Comparison of ENCODE assay signal across 22 cellular contexts in the genomic region with DNA sequence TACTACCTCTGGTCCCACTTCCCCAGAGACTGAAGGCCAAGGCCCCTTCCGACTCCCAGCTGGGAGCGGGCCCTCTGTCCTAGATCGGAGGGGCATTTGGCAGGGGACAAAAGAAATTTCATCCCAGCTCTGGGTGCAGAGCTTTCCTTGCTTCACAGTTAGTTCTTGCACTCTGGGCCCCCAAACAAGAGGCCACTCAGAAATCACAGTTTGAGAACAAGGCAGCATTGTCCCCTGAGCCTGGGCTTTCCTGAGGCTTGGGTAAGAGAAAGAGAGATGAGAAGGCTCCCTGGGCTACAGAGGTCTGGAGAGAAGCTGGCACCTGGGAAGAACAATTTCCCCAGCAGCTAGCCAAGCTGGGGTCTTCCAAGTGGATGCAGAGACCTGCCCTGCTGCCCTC.
DNase-seq lines count a peak whose midpoint lies in the region; ATAC-seq, FAIRE-seq and TF ChIP-seq lines count a peak whose summit lies in the region.
"Had no signal": no experiment of that assay in that cellular context is flagged by ENCODE, and none has a peak within 500 bp of the region (broad histone marks: within the 10 kb centered on the region; RNA-seq: fewer than 3 reads in every experiment).

No MANE protein-coding gene starts in this region.

- H3K9ac ChIP-seq in kidney (ENCODE audit: low read length in 2 of 2): no peak overlapping the region

- H3K9me3 ChIP-seq in kidney (ENCODE audit: control insufficient read depth in 1 of 2, low read length in 2 of 2): no peaks in the 10 kb centered on the region
- H3K9me3 ChIP-seq: SJCRH30 had no signal

- no peak overlapping the region for H3K4me3 ChIP-seq in kidney (ENCODE audit: low read length in 2 of 2)
- H3K4me3 ChIP-seq: SJCRH30 had no signal

- no peaks in the 10 kb centered on the region for H3K4me1 ChIP-seq in kidney (ENCODE audit: control insufficient read depth in 1 of 2, insufficient read depth in 1 of 2, low read depth in 1 of 2, low read length in 2 of 2)
- H3K4me1 ChIP-seq: SJCRH30 had no signal

- intact Hi-C loops in sciatic nerve (cut with DNase I) (no loop called here), kidney (cut with DNase I) (no loop called here)

- no peaks in the 10 kb centered on the region for H3K36me3 ChIP-seq in kidney (ENCODE audit: control insufficient read depth in 1 of 2, insufficient read depth in 2 of 2, low read length in 2 of 2)
- H3K36me3 ChIP-seq: SJCRH30 had no signal

- ATAC-seq in sciatic nerve (peak; percentile 17), GM19035 (IDR thresholded peaks at IDR 0.05; ENCODE audit: unreplicated experiment) (no peak), HG03175 (IDR thresholded peaks at IDR 0.05; ENCODE audit: unreplicated experiment) (no peak), HG03108 (IDR thresholded peaks at IDR 0.05; ENCODE audit: unreplicated experiment) (no peak)

- DNase-seq in C1 segment of cervical spinal cord (lab: John Stamatoyannopoulos, UW): peak in 8 of 14 donors; percentile 18 to 44 (median 34)
- peak; percentile 89 for DNase-seq in globus pallidus (ENCODE audit: low spot score)
- DNase-seq in midbrain (lab: John Stamatoyannopoulos, UW): peak; percentile 78
- no peak for DNase-seq in sciatic nerve (ENCODE audit: low spot score)
- DNase-seq in kidney: no peak
- DNase-seq: 8988T, Karpas-422, NCI-H187, NCI-H2107, NCI-H446 treated with DMSO at 0.1 percent for 48 hours, NCI-H526 treated with DMSO at 0.1 percent for 48 hours, OCI-M1, SJCRH30 had no signal

- H3K27ac ChIP-seq in kidney (ENCODE audit: low read depth in 2 of 2, low read length in 2 of 2): no peak overlapping the region
- H3K27ac ChIP-seq: C4-2B, SJCRH30 had no signal

- FAIRE-seq in kidney (lab: Jason Lieb, UNC): no peak
- FAIRE-seq: G401.6, GM12892, GM18507, GM19239, RCC 7860 had no signal

- TF ChIP-seq CTCF in kidney (IDR thresholded peaks at IDR 0.05; ENCODE audit: borderline replicate concordance, extremely low read depth, insufficient read depth): no peak

Comparison
In these comparisons a context has a peak if more than half of its experiments do, and no peak if none do; other contexts are left out.
1. DNase-seq: peak in C1 segment of cervical spinal cord (8 of 14), globus pallidus (single experiment) and midbrain (single experiment); none in sciatic nerve (single experiment) and kidney (single experiment).